21 cellular contexts compared by ENCODE assay signal in genomic region chr15:40691737-40692136, GRCh38.
"Had no signal": no experiment of that assay in that cellular context is flagged by ENCODE, and none has a peak within 500 bp of the region (broad histone marks: within the 10 kb centered on the region; RNA-seq: fewer than 3 reads in every experiment).

No MANE protein-coding gene starts in this region.

- H3K9me3 Mint-ChIP-seq: activated naive CD8-positive, alpha-beta T cell treated with anti-CD3 and anti-CD28 coated beads for 36 hours; effector memory CD8-positive, alpha-beta T cell; naive thymus-derived CD4-positive, alpha-beta T cell; stimulated activated memory B cell treated with anti-CD40 and anti-IgM and Interleukin-4, amounts not matched to agents 10 μg/mL and 1 μg/mL and 100 μg/mL, for 72 hours had no signal

- H3K9me3 ChIP-seq: neutrophil, tibial artery, vagina had no signal

- H3K36me3 ChIP-seq: neutrophil had no signal

- H3K4me3 Mint-ChIP-seq: activated naive CD8-positive, alpha-beta T cell treated with anti-CD3 and anti-CD28 coated beads for 36 hours; effector memory CD8-positive, alpha-beta T cell; stimulated activated memory B cell treated with anti-CD40 and anti-IgM and Interleukin-4, amounts not matched to agents 10 μg/mL and 1 μg/mL and 100 μg/mL, for 72 hours had no signal

- DNase-seq: activated CD4-positive, alpha-beta T cell treated with anti-CD3 and anti-CD28 coated beads, Interleukin-2, amount 50 U/mL, for 4 hours; activated CD4-positive, CD25-positive, alpha-beta regulatory T cell treated with anti-CD3 and anti-CD28 coated beads, Interleukin-2, amount 50 U/mL, for 72 hours; activated effector memory CD4-positive, alpha-beta T cell treated with anti-CD3 and anti-CD28 coated beads, Interleukin-2, amount 50 U/mL, for 16 hours; activated naive CD8-positive, alpha-beta T cell treated with anti-CD3 and anti-CD28 coated beads for 36 hours; activated T-cell treated with anti-CD3 and anti-CD28 coated beads, Interleukin-2, amount 50 U/mL, for 1 hour; anterior cingulate cortex; cerebellar nuclear complex; dermis blood vessel endothelial cell; effector memory CD8-positive, alpha-beta T cell; naive thymus-derived CD4-positive, alpha-beta T cell; retina; stimulated activated CD4-positive, alpha-beta T cell treated with anti-CD3 and anti-CD28 coated beads, Interleukin-2, amount 100 ng/mL, for 48 hours; T-helper 1 cell; tibial artery had no signal

- ATAC-seq: effector memory CD8-positive, alpha-beta T cell; naive thymus-derived CD4-positive, alpha-beta T cell; stimulated activated memory B cell treated with anti-CD40 and anti-IgM and Interleukin-4, amounts not matched to agents 10 μg/mL and 1 μg/mL and 100 μg/mL, for 72 hours had no signal

- H3K4me3 ChIP-seq: lung, tibial artery, vagina had no signal

- H3K27me3 ChIP-seq: neutrophil, tibial artery, vagina had no signal

- H2AFZ ChIP-seq: parathyroid adenoma had no signal

- H3K9ac ChIP-seq: parathyroid adenoma had no signal

- H3K79me2 ChIP-seq: parathyroid adenoma had no signal

- H3K27ac Mint-ChIP-seq: effector memory CD8-positive, alpha-beta T cell; stimulated activated memory B cell treated with anti-CD40 and anti-IgM and Interleukin-4, amounts not matched to agents 10 μg/mL and 1 μg/mL and 100 μg/mL, for 72 hours had no signal

- H3K27me3 Mint-ChIP-seq: activated naive CD8-positive, alpha-beta T cell treated with anti-CD3 and anti-CD28 coated beads for 36 hours; effector memory CD8-positive, alpha-beta T cell; naive thymus-derived CD4-positive, alpha-beta T cell; stimulated activated memory B cell treated with anti-CD40 and anti-IgM and Interleukin-4, amounts not matched to agents 10 μg/mL and 1 μg/mL and 100 μg/mL, for 72 hours had no signal

- FAIRE-seq: islet of Langerhans had no signal

- H3K27ac ChIP-seq: epithelial cell of prostate, neutrophil, parathyroid adenoma, tibial artery, vagina had no signal
